ENCODE assay signal across 1 cellular context in the genomic region with DNA sequence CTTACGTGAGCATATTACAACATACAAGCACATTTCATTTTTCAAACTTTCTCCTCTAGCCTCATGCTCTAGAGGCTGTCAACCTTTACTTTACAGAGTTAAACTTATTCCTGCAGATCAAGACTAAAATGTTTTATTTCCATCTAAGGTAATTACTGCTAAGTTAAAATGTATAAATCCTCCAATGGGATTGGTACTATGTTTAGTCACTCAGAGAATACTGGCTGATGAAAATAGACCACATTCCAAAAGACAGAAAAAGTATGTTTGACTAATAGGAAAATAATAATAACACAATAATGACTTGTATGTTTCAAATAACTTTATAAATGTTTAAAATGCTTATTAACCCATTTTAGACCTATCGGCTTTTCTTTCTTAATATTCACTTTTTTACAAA.
TF ChIP-seq lines count a peak whose summit lies in the region.

No MANE protein-coding gene starts in this region.

TF ChIP-seq in WTC11, 78 proteins besides CTCF, POLR2A, EP300 and RAD21 (continued from another document):
- TF ChIP-seq ZSCAN18 (CRISPR knock-in tag; IDR thresholded peaks at IDR 0.05) = no peak
- no peak for TF ChIP-seq FOXP4 (CRISPR knock-in tag; IDR thresholded peaks at IDR 0.05)
- TF ChIP-seq, protein P1, sequence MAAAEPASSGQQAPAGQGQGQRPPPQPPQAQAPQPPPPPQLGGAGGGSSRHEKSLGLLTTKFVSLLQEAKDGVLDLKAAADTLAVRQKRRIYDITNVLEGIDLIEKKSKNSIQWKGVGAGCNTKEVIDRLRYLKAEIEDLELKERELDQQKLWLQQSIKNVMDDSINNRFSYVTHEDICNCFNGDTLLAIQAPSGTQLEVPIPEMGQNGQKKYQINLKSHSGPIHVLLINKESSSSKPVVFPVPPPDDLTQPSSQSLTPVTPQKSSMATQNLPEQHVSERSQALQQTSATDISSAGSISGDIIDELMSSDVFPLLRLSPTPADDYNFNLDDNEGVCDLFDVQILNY (CRISPR knock-in tag; IDR thresholded peaks at IDR 0.05) = no peak
- TF ChIP-seq, protein P2, sequence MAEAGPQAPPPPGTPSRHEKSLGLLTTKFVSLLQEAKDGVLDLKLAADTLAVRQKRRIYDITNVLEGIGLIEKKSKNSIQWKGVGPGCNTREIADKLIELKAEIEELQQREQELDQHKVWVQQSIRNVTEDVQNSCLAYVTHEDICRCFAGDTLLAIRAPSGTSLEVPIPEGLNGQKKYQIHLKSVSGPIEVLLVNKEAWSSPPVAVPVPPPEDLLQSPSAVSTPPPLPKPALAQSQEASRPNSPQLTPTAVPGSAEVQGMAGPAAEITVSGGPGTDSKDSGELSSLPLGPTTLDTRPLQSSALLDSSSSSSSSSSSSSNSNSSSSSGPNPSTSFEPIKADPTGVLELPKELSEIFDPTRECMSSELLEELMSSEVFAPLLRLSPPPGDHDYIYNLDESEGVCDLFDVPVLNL (CRISPR knock-in tag; IDR thresholded peaks at IDR 0.05; ENCODE audit: borderline replicate concordance, low read depth) = no peak
- TF ChIP-seq ZNF232 (CRISPR knock-in tag; IDR thresholded peaks at IDR 0.05) = no peak
